1 cellular context compared by ENCODE assay signal in the genomic region with DNA sequence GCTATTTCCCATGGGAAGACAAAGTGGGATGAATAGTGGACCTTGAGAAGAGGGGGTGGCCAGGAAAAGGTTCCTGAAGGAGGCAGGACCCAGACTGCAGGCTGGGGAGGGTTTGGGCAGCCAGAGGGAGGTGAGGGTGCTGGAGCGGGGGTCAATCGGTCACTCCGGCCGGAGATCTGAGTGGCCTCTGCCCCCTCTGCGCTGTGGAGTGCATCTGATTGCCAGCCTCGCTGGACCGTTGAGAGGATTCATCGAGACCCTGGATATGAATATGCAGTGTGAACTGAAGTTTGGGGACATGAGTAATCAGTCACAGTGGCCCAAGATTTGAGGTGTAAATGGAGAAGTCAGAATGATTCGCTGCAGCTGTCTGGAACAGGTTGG.
TF ChIP-seq lines count a peak whose summit lies in the region.

No MANE protein-coding gene starts in this region.

TF ChIP-seq in SK-N-SH, 30 proteins besides CTCF, POLR2A, EP300 and RAD21 (continued from another document):
- TF ChIP-seq, protein P1, sequence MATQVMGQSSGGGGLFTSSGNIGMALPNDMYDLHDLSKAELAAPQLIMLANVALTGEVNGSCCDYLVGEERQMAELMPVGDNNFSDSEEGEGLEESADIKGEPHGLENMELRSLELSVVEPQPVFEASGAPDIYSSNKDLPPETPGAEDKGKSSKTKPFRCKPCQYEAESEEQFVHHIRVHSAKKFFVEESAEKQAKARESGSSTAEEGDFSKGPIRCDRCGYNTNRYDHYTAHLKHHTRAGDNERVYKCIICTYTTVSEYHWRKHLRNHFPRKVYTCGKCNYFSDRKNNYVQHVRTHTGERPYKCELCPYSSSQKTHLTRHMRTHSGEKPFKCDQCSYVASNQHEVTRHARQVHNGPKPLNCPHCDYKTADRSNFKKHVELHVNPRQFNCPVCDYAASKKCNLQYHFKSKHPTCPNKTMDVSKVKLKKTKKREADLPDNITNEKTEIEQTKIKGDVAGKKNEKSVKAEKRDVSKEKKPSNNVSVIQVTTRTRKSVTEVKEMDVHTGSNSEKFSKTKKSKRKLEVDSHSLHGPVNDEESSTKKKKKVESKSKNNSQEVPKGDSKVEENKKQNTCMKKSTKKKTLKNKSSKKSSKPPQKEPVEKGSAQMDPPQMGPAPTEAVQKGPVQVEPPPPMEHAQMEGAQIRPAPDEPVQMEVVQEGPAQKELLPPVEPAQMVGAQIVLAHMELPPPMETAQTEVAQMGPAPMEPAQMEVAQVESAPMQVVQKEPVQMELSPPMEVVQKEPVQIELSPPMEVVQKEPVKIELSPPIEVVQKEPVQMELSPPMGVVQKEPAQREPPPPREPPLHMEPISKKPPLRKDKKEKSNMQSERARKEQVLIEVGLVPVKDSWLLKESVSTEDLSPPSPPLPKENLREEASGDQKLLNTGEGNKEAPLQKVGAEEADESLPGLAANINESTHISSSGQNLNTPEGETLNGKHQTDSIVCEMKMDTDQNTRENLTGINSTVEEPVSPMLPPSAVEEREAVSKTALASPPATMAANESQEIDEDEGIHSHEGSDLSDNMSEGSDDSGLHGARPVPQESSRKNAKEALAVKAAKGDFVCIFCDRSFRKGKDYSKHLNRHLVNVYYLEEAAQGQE (IDR thresholded peaks at IDR 0.05; ENCODE audit: low read depth, low read length), result no peak
- TF ChIP-seq MEF2A (IDR thresholded peaks at IDR 0.05; ENCODE audit: borderline replicate concordance, low read depth), result no peak
TF ChIP-seq in SK-N-SH: peak in this region for 0.
